8 cellular contexts compared by ENCODE assay signal in genomic region chr16:74607310-74607966, GRCh38. TPM values are rescaled to one million over a fixed set of nuclear protein-coding genes. Genes with fewer than 3 reads are reported as not detected.
DNase-seq lines count a peak whose midpoint lies in the region; ATAC-seq and TF ChIP-seq lines count a peak whose summit lies in the region.

No MANE protein-coding gene starts in this region.

- H3K27ac Mint-ChIP-seq in CD8-positive, alpha-beta T cell, result peak overlapping the region; percentile 97
- H3K27ac Mint-ChIP-seq in naive B cell, result peak overlapping the region; percentile 84 to 96 (median 92)

- peaks cover 45% of the 10 kb centered on the region for H3K79me2 ChIP-seq in mammary epithelial cell (ENCODE audit: insufficient read depth, low read length)

- H3K9me3 ChIP-seq in CD8-positive, alpha-beta T cell (ENCODE audit: low read length), result no peaks in the 10 kb centered on the region
- H3K9me3 ChIP-seq in mammary epithelial cell (replicated peaks; ENCODE audit: insufficient read depth, low read length), result no peaks in the 10 kb centered on the region

- no peaks in the 10 kb centered on the region for H3K9me3 Mint-ChIP-seq in CD8-positive, alpha-beta T cell
- H3K9me3 Mint-ChIP-seq in naive B cell, result peaks cover 0 to 2% (median 0%) of the 10 kb centered on the region in 7 donors

- peaks cover 60% of the 10 kb centered on the region for H3K4me1 Mint-ChIP-seq in CD8-positive, alpha-beta T cell (ENCODE audit: low read depth)
- H3K4me1 Mint-ChIP-seq in naive B cell, result peaks cover 31 to 46% (median 43%) of the 10 kb centered on the region in 3 donors

- ATAC-seq in CD8-positive, alpha-beta T cell, result peak; percentile 33
- ATAC-seq in GM19351 (IDR thresholded peaks at IDR 0.05; ENCODE audit: unreplicated experiment) (peak; percentile 34), naive B cell (ENCODE audit: low read depth in 2 of 2) (peak; percentile 42 to 47)

- H3K27ac ChIP-seq in CD8-positive, alpha-beta T cell (ENCODE audit: low read depth, low read length), result peak overlapping the region; percentile 93
- peak overlapping the region; percentile 66 for H3K27ac ChIP-seq in mammary epithelial cell (ENCODE audit: insufficient read depth, low read depth, low read length)

- H2AFZ ChIP-seq in mammary epithelial cell (ENCODE audit: low read depth, low read length), result peak overlapping the region; percentile 87

- 14% methylated on average over 14 of the region's 14 CpGs for WGBS in mammary epithelial cell (ENCODE audit: low coverage, missing lambda C conversion rate)

- no peak for TF ChIP-seq CTCF in CD8-positive, alpha-beta T cell (IDR thresholded peaks at IDR 0.05)
- TF ChIP-seq CTCF in mammary epithelial cell (conservative IDR thresholded peaks at IDR 0.05 in 1 of 2, IDR thresholded peaks at IDR 0.05 in 1 of 2; ENCODE audit: extremely low read depth in 1 of 2, insufficient read depth in 1 of 2, low read depth in 1 of 2, low read length in 2 of 2), result no peak

- no peak for DNase-seq in CD8-positive, alpha-beta T cell
- DNase-seq in HT-29 (ENCODE audit: low spot score) (peak; percentile 71), mammary epithelial cell (no peak), naive B cell (no peak), middle frontal gyrus (ENCODE audit: extremely low spot score, low spot score) (no peak), HK-2 (ENCODE audit: unreplicated experiment) (no peak), SK-N-DZ (ENCODE audit: low spot score) (no peak)

- CTCF ChIA-PET in CD8-positive, alpha-beta T cell (lab: Charles Lee), result interaction anchor here (0.6 to 1.0 kb wide), 3 partner anchors 9 to 17 kb away, joined by 3 to 4 read pairs (median 3); no protein-coding TSS in a partner anchor
- CTCF ChIA-PET in mammary epithelial cell (lab: Charles Lee; ENCODE audit: low non-redundant PET), result no interaction called here

- no peaks in the 10 kb centered on the region for H3K27me3 Mint-ChIP-seq in CD8-positive, alpha-beta T cell (ENCODE audit: low read depth)
- H3K27me3 Mint-ChIP-seq in naive B cell, result no peaks in the 10 kb centered on the region

- in situ Hi-C loops in mammary epithelial cell (cut with MboI; ENCODE audit: low sequenced_read_pairs in 2 of 2), result loop anchor here in 1 of 2 donors (25.0 kb wide), 1 partner anchor 120 kb away; no protein-coding TSS in a partner anchor

- peaks cover 12% of the 10 kb centered on the region for H3K36me3 Mint-ChIP-seq in CD8-positive, alpha-beta T cell
- no peaks in the 10 kb centered on the region for H3K36me3 Mint-ChIP-seq in naive B cell

- intact Hi-C loops in CD8-positive, alpha-beta T cell (cut with DNase I, micrococcal nuclease), result loop anchor here (1.0 to 10.0 kb wide), 7 partner anchors 35 to 1040 kb away; partner anchors contain the start of genes PSMD7 (in 2 of the 2), KARS1 (in 1 of the 2), TERF2IP (in 1 of the 2) and WDR59 (in 1 of the 2)
- intact Hi-C loops in mammary epithelial cell (cut with micrococcal nuclease), result loop anchor here (2.0 to 5.0 kb wide), 3 partner anchors 100 to 160 kb away; no protein-coding TSS in a partner anchor

- POLR2A ChIA-PET in CD8-positive, alpha-beta T cell (lab: Charles Lee), result interaction anchor here (0.6 to 2.5 kb wide), 13 partner anchors 9 to 142 kb away, joined by 3 to 14 read pairs (median 4); partner anchors contain the start of gene RFWD3

- H3K4me3 Mint-ChIP-seq in CD8-positive, alpha-beta T cell, result peak overlapping the region; percentile 97
- H3K4me3 Mint-ChIP-seq in naive B cell, result peak overlapping the region; percentile 88 to 97 (median 94)

- no peaks in the 10 kb centered on the region for H4K20me1 ChIP-seq in mammary epithelial cell (ENCODE audit: insufficient read depth, low read length)

- TSS peak; percentile 81 for BruUV-seq in mammary epithelial cell (replicated peaks; lab: Mats Ljungman, UMichigan)

- H3K9ac ChIP-seq in mammary epithelial cell (ENCODE audit: insufficient read depth, low read length), result peak overlapping the region; percentile 41

- dilution Hi-C loops in mammary epithelial cell (cut with HindIII; ENCODE audit: low sequenced_read_pairs), result no loop called here

- no peaks in the 10 kb centered on the region for H3K27me3 ChIP-seq in CD8-positive, alpha-beta T cell (ENCODE audit: insufficient read depth, low read length)
- no peaks in the 10 kb centered on the region for H3K27me3 ChIP-seq in mammary epithelial cell (ENCODE audit: insufficient read depth, low read length)

- H3K4me1 ChIP-seq in CD8-positive, alpha-beta T cell (ENCODE audit: insufficient read depth, low read length), result peaks cover 58% of the 10 kb centered on the region
- H3K4me1 ChIP-seq in mammary epithelial cell (ENCODE audit: insufficient read depth, low read length), result peaks cover 15% of the 10 kb centered on the region

- no peaks in the 10 kb centered on the region for H3K36me3 ChIP-seq in CD8-positive, alpha-beta T cell (ENCODE audit: insufficient read depth, low read length)
- H3K36me3 ChIP-seq in mammary epithelial cell (ENCODE audit: insufficient read depth, low read length), result no peaks in the 10 kb centered on the region

- peak overlapping the region; percentile 65 for H3K4me3 ChIP-seq in CD8-positive, alpha-beta T cell (ENCODE audit: low read depth, low read length)
- peak overlapping the region; percentile 87 to 99 (median 88) for H3K4me3 ChIP-seq in mammary epithelial cell (replicated peaks in 1 of 3; ENCODE audit: insufficient read depth in 1 of 3, low read depth in 2 of 3, low read length in 3 of 3)

- H3K4me2 ChIP-seq in mammary epithelial cell (ENCODE audit: insufficient read depth, low read depth, low read length), result peak overlapping the region; percentile 82

RNA-seq across cellular contexts. Expression of gene GLG1, which starts 0.5 kb away (rescaled TPM):
- total RNA-seq in CD8-positive, alpha-beta T cell, result 10 to 100 TPM; 73.7 to 79.4 TPM
- 78.9 and 79.5 TPM in 2 replicates for total RNA-seq in HT-29 (2014; rRNA removed; shearing (Covaris generic))
- 100 to 1,000 TPM; 108 to 150 TPM for total RNA-seq in mammary epithelial cell
- polyA plus RNA-seq in mammary epithelial cell (84.6 TPM), naive B cell (ENCODE audit: low read depth in 6 of 6) (100 to 1,000 TPM in 1 of 6 donors, 10 to 100 TPM in 5; 71.4 to 112 (median 94.1) TPM)
- polyA minus RNA-seq in mammary epithelial cell, result 169 TPM
- polyA plus RNA-seq in SK-N-DZ (2014; cell fraction: cytosol; rRNA removed), result 42.9 and 50.3 TPM in 2 replicates
- 29.2 and 45.2 TPM in 2 replicates for polyA plus RNA-seq in SK-N-DZ (2014; cell fraction: nucleus; rRNA removed)

RNA-seq across cellular contexts. Expression of gene RFWD3, which starts 59.2 kb away (rescaled TPM):
- 10 to 100 TPM; 43.7 to 49.7 TPM for total RNA-seq in CD8-positive, alpha-beta T cell
- total RNA-seq in HT-29 (2014; rRNA removed; shearing (Covaris generic)), result 42.5 and 52.4 TPM in 2 replicates
- 10 to 100 TPM; 33.2 to 59.3 TPM for total RNA-seq in mammary epithelial cell
- polyA plus RNA-seq in mammary epithelial cell, result 39.5 TPM
- polyA minus RNA-seq in mammary epithelial cell, result 234 TPM
- polyA plus RNA-seq in naive B cell (ENCODE audit: low read depth in 6 of 6), result 10 to 100 TPM; 12.7 to 40.9 (median 23.7) TPM
- 38.1 and 51.0 TPM in 2 replicates for polyA plus RNA-seq in SK-N-DZ (2014; cell fraction: cytosol; rRNA removed)
- polyA plus RNA-seq in SK-N-DZ (2014; cell fraction: nucleus; rRNA removed), result 26.9 and 27.0 TPM in 2 replicates
